27 cellular contexts compared by ENCODE assay signal in genomic region chr10:61335359-61335758, GRCh38.
DNase-seq lines count a peak whose midpoint lies in the region; ATAC-seq lines count a peak whose summit lies in the region.
"Had no signal": no experiment of that assay in that cellular context is flagged by ENCODE, and none has a peak within 500 bp of the region (broad histone marks: within the 10 kb centered on the region; RNA-seq: fewer than 3 reads in every experiment).

No MANE protein-coding gene starts in this region.

- no peak for DNase-seq in HuH-7 (ENCODE audit: low spot score)
- DNase-seq: 8988T; ACHN; AML-193; BE2C; C1 segment of cervical spinal cord; Caco-2; Calu3; CD4-positive, alpha-beta memory T cell; CD4-positive, alpha-beta T cell; CD4-positive, CD25-positive, alpha-beta regulatory T cell; CD8-positive, alpha-beta memory T cell; CD8-positive, alpha-beta T cell; COR-L47; DMS 273 treated with DMSO at 0.1 percent for 48 hours; DMS153; DMS53; DMS79; DMS79 treated with DMSO at 0.1 percent for 48 hours; DND-41; EL had no signal

- ATAC-seq in GM18867 (IDR thresholded peaks at IDR 0.05; ENCODE audit: unreplicated experiment) (peak; percentile 54), HG02798 (IDR thresholded peaks at IDR 0.05; ENCODE audit: poor library complexity, unreplicated experiment) (peak; percentile 45), HG03175 (IDR thresholded peaks at IDR 0.05; ENCODE audit: unreplicated experiment) (peak; percentile 53), GM18520 (IDR thresholded peaks at IDR 0.05; ENCODE audit: unreplicated experiment) (no peak), HG02981 (IDR thresholded peaks at IDR 0.05; ENCODE audit: unreplicated experiment) (no peak)
- ATAC-seq: A549; CD8-positive, alpha-beta T cell had no signal

Comparison
In these comparisons a context has a peak if more than half of its experiments do, and no peak if none do; other contexts are left out.
1. ATAC-seq: peak in GM18867 (single experiment), HG02798 (single experiment) and HG03175 (single experiment); none in GM18520 (single experiment) and HG02981 (single experiment).